ENCODE assay signal across 8 cellular contexts in the genomic region with DNA sequence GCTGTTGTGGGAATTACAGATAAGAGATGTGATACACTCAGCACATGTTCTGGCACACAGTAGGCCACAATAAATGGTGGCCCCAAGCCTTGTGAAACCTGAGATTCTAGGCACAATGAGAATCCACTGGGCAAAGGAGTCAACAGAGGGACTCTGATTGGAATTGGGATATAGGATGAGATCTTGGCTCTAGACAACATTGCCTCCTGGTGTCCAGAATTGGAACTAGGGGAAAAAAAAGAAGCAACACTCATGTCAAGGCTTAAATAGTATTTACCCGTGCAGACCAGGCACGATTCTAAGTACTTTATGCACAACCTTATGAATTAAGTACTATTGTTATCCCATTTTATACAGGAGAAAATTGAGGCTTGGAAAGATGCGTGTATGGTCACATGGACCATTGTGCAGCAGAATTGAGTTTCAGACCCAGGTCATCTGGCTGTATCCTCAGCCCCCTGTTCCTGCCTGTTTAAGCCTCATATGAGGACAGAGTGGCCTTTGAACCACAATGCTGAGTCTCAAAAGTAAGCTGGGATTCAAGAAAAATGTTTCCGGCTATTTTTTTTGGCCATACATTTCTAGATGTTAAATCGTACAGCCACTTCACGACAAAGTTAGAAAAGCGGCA.
A peak's percentile ranks its signal among the peaks of the same experiment; 100 is the strongest.
DNase-seq lines count a peak whose midpoint lies in the region; ATAC-seq, FAIRE-seq and TF ChIP-seq lines count a peak whose summit lies in the region.

No MANE protein-coding gene starts in this region.

- H3K4me3 Mint-ChIP-seq in natural killer cell (no peak overlapping the region), WTC11 (no peak overlapping the region)
- no peak overlapping the region for H3K4me3 Mint-ChIP-seq in natural killer cell treated with Interleukin-12 subunit alpha and Interleukin-12 subunit beta and Interleukin-15 and Interleukin-18, amount 100 ng/mL, for 72 hours
- no peak overlapping the region for H3K4me3 Mint-ChIP-seq in naive thymus-derived CD4-positive, alpha-beta T cell

- TF ChIP-seq CTCF in natural killer cell (IDR thresholded peaks at IDR 0.05) (peak; percentile 50), WTC11 (IDR thresholded peaks at IDR 0.05) (peak; percentile 68)

- H3K27me3 Mint-ChIP-seq in natural killer cell (ENCODE audit: low read depth in 2 of 2) = peaks cover 21 to 51% of the 10 kb centered on the region in 2 donors
- peaks cover 28 to 55% of the 10 kb centered on the region in 2 donors for H3K27me3 Mint-ChIP-seq in natural killer cell treated with Interleukin-12 subunit alpha and Interleukin-12 subunit beta and Interleukin-15 and Interleukin-18, amount 100 ng/mL, for 72 hours
- no peaks in the 10 kb centered on the region for H3K27me3 Mint-ChIP-seq in WTC11 (ENCODE audit: low read depth)
- peaks cover 26 to 53% (median 52%) of the 10 kb centered on the region in 5 donors for H3K27me3 Mint-ChIP-seq in naive thymus-derived CD4-positive, alpha-beta T cell

- peaks cover 0 to 7% of the 10 kb centered on the region in 2 donors for H3K27me3 ChIP-seq in naive thymus-derived CD4-positive, alpha-beta T cell (ENCODE audit: control insufficient read depth in 2 of 2, insufficient read depth in 2 of 2, low read length in 2 of 2)

- H3K9me3 Mint-ChIP-seq in natural killer cell (no peaks in the 10 kb centered on the region), WTC11 (no peaks in the 10 kb centered on the region)
- H3K9me3 Mint-ChIP-seq in natural killer cell treated with Interleukin-12 subunit alpha and Interleukin-12 subunit beta and Interleukin-15 and Interleukin-18, amount 100 ng/mL, for 72 hours = no peaks in the 10 kb centered on the region
- peaks cover 0 to 2% (median 0%) of the 10 kb centered on the region in 11 donors for H3K9me3 Mint-ChIP-seq in naive thymus-derived CD4-positive, alpha-beta T cell

- H3K27ac Mint-ChIP-seq in natural killer cell (no peak overlapping the region), WTC11 (no peak overlapping the region)
- H3K27ac Mint-ChIP-seq in natural killer cell treated with Interleukin-12 subunit alpha and Interleukin-12 subunit beta and Interleukin-15 and Interleukin-18, amount 100 ng/mL, for 72 hours = no peak overlapping the region
- H3K27ac Mint-ChIP-seq in naive thymus-derived CD4-positive, alpha-beta T cell = no peak overlapping the region

- no peaks in the 10 kb centered on the region for H3K36me3 ChIP-seq in naive thymus-derived CD4-positive, alpha-beta T cell (ENCODE audit: control insufficient read depth in 2 of 3, insufficient read depth in 3 of 3, low read length in 3 of 3)

- no peak for ATAC-seq in natural killer cell
- no peak for ATAC-seq in natural killer cell treated with Interleukin-12 subunit alpha and Interleukin-12 subunit beta and Interleukin-15 and Interleukin-18, amount 100 ng/mL, for 72 hours
- ATAC-seq in WTC11 = peak; percentile 89
- no peak for ATAC-seq in naive thymus-derived CD4-positive, alpha-beta T cell

- intact Hi-C loops in natural killer cell (cut with micrococcal nuclease) = no loop called here
- intact Hi-C loops in naive thymus-derived CD4-positive, alpha-beta T cell (cut with micrococcal nuclease) = loop anchor here in 1 of 2 donors (2.0 kb wide), 1 partner anchor 168 kb away; no protein-coding TSS in a partner anchor

- no peak overlapping the region for H3K4me3 ChIP-seq in naive thymus-derived CD4-positive, alpha-beta T cell (ENCODE audit: low read length)

- FAIRE-seq in urothelium cell line (lab: Jason Lieb, UNC) = no peak

- no peak overlapping the region for H3K27ac ChIP-seq in naive thymus-derived CD4-positive, alpha-beta T cell (ENCODE audit: low read depth, low read length)

- H3K4me1 ChIP-seq in naive thymus-derived CD4-positive, alpha-beta T cell (ENCODE audit: control insufficient read depth in 2 of 2, insufficient read depth in 2 of 2, low read length in 2 of 2) = no peaks in the 10 kb centered on the region

- H3K36me3 Mint-ChIP-seq in natural killer cell = no peaks in the 10 kb centered on the region
- H3K36me3 Mint-ChIP-seq in natural killer cell treated with Interleukin-12 subunit alpha and Interleukin-12 subunit beta and Interleukin-15 and Interleukin-18, amount 100 ng/mL, for 72 hours = no peaks in the 10 kb centered on the region
- H3K36me3 Mint-ChIP-seq in WTC11 = no peaks in the 10 kb centered on the region
- peaks cover 0 to 3% (median 0%) of the 10 kb centered on the region in 5 donors for H3K36me3 Mint-ChIP-seq in naive thymus-derived CD4-positive, alpha-beta T cell

- POLR2A ChIA-PET in WTC11 (lab: Charles Lee) = no interaction called here
- POLR2A ChIA-PET in naive thymus-derived CD4-positive, alpha-beta T cell (lab: Charles Lee) = no interaction called here

- H3K9me3 ChIP-seq in naive thymus-derived CD4-positive, alpha-beta T cell (ENCODE audit: control insufficient read depth in 2 of 3, low read length in 3 of 3) = no peaks in the 10 kb centered on the region

- H3K4me1 Mint-ChIP-seq in natural killer cell (no peaks in the 10 kb centered on the region), WTC11 (peaks cover 16% of the 10 kb centered on the region)
- H3K4me1 Mint-ChIP-seq in natural killer cell treated with Interleukin-12 subunit alpha and Interleukin-12 subunit beta and Interleukin-15 and Interleukin-18, amount 100 ng/mL, for 72 hours (ENCODE audit: low read depth in 2 of 2) = no peaks in the 10 kb centered on the region
- peaks cover 0 to 2% (median 0%) of the 10 kb centered on the region in 7 donors for H3K4me1 Mint-ChIP-seq in naive thymus-derived CD4-positive, alpha-beta T cell

- DNase-seq in natural killer cell (no peak), NCI-H146 treated with DMSO at 0.1 percent for 48 hours (lab: John Stamatoyannopoulos, UW; ENCODE audit: unreplicated experiment) (peak; percentile 43), WTC11 (ENCODE audit: low spot score) (no peak), iPS DF 4.7 (ENCODE audit: extremely low read depth, low spot score) (peak; percentile 36), urothelium cell line (ENCODE audit: low spot score) (peak; percentile 56), epidermal melanocyte (ENCODE audit: insufficient read length, low spot score) (no peak)
- no peak for DNase-seq in natural killer cell treated with Interleukin-12 subunit alpha and Interleukin-12 subunit beta and Interleukin-15 and Interleukin-18, amount 100 ng/mL, for 72 hours (ENCODE audit: low spot score)
- DNase-seq in naive thymus-derived CD4-positive, alpha-beta T cell = no peak

- CTCF ChIA-PET in WTC11 (lab: Charles Lee) = interaction anchor here (0.9 to 1.3 kb wide), 8 partner anchors 11 to 267 kb away, joined by 3 to 18 read pairs (median 4); a partner anchor contains a TSS
- CTCF ChIA-PET in naive thymus-derived CD4-positive, alpha-beta T cell (lab: Charles Lee) = interaction anchor here (0.6 kb wide), 1 partner anchor 1484 kb away, joined by 3 read pairs; no protein-coding TSS in a partner anchor

TF ChIP-seq in WTC11, 78 proteins besides CTCF, POLR2A, EP300 and RAD21:
- TF ChIP-seq KAT7 (CRISPR knock-in tag; IDR thresholded peaks at IDR 0.05; ENCODE audit: borderline replicate concordance) (no peak), TP53 (CRISPR knock-in tag; IDR thresholded peaks at IDR 0.05) (no peak)
- TF ChIP-seq, protein P1, sequence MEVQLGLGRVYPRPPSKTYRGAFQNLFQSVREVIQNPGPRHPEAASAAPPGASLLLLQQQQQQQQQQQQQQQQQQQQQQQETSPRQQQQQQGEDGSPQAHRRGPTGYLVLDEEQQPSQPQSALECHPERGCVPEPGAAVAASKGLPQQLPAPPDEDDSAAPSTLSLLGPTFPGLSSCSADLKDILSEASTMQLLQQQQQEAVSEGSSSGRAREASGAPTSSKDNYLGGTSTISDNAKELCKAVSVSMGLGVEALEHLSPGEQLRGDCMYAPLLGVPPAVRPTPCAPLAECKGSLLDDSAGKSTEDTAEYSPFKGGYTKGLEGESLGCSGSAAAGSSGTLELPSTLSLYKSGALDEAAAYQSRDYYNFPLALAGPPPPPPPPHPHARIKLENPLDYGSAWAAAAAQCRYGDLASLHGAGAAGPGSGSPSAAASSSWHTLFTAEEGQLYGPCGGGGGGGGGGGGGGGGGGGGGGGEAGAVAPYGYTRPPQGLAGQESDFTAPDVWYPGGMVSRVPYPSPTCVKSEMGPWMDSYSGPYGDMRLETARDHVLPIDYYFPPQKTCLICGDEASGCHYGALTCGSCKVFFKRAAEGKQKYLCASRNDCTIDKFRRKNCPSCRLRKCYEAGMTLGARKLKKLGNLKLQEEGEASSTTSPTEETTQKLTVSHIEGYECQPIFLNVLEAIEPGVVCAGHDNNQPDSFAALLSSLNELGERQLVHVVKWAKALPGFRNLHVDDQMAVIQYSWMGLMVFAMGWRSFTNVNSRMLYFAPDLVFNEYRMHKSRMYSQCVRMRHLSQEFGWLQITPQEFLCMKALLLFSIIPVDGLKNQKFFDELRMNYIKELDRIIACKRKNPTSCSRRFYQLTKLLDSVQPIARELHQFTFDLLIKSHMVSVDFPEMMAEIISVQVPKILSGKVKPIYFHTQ (CRISPR knock-in tag; IDR thresholded peaks at IDR 0.05) = no peak
- TF ChIP-seq, protein P2, sequence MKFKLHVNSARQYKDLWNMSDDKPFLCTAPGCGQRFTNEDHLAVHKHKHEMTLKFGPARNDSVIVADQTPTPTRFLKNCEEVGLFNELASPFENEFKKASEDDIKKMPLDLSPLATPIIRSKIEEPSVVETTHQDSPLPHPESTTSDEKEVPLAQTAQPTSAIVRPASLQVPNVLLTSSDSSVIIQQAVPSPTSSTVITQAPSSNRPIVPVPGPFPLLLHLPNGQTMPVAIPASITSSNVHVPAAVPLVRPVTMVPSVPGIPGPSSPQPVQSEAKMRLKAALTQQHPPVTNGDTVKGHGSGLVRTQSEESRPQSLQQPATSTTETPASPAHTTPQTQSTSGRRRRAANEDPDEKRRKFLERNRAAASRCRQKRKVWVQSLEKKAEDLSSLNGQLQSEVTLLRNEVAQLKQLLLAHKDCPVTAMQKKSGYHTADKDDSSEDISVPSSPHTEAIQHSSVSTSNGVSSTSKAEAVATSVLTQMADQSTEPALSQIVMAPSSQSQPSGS (CRISPR knock-in tag; IDR thresholded peaks at IDR 0.05; ENCODE audit: borderline replicate concordance, low read depth) = no peak
- TF ChIP-seq, protein P3, sequence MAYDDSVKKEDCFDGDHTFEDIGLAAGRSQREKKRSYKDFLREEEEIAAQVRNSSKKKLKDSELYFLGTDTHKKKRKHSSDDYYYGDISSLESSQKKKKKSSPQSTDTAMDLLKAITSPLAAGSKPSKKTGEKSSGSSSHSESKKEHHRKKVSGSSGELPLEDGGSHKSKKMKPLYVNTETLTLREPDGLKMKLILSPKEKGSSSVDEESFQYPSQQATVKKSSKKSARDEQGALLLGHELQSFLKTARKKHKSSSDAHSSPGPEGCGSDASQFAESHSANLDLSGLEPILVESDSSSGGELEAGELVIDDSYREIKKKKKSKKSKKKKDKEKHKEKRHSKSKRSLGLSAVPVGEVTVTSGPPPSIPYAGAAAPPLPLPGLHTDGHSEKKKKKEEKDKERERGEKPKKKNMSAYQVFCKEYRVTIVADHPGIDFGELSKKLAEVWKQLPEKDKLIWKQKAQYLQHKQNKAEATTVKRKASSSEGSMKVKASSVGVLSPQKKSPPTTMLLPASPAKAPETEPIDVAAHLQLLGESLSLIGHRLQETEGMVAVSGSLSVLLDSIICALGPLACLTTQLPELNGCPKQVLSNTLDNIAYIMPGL (CRISPR knock-in tag; IDR thresholded peaks at IDR 0.05) = no peak
TF ChIP-seq in WTC11: peak in this region for 0.

Comparison
In these comparisons a context has a peak if more than half of its experiments do, and no peak if none do; other contexts are left out.
1. DNase-seq: peak in NCI-H146 treated with DMSO at 0.1 percent for 48 hours (single experiment), iPS DF 4.7 (single experiment) and urothelium cell line (single experiment); none in natural killer cell (single experiment), natural killer cell treated with Interleukin-12 subunit alpha and Interleukin-12 subunit beta and Interleukin-15 and Interleukin-18, amount 100 ng/mL, for 72 hours (single experiment), WTC11 (single experiment), epidermal melanocyte (single experiment) and naive thymus-derived CD4-positive, alpha-beta T cell (0 of 9).